8 cellular contexts compared by ENCODE assay signal in genomic region chr17:60598001-60598736, GRCh38. TPM values are rescaled to one million over a fixed set of nuclear protein-coding genes. Genes with fewer than 3 reads are reported as not detected.
DNase-seq lines count a peak whose midpoint lies in the region; TF ChIP-seq lines count a peak whose summit lies in the region.

No MANE protein-coding gene starts in this region.

- POLR2A ChIA-PET in PC-9 (lab: Charles Lee; ENCODE audit: unreplicated experiment), result interaction anchor here (0.6 to 0.7 kb wide), 2 partner anchors 8 to 72 kb away, joined by 3 to 6 read pairs; partner anchors contain the start of gene APPBP2

- CTCF ChIA-PET in activated naive CD4-positive, alpha-beta T cell treated with anti-CD3 and anti-CD28 coated beads, Interleukin-2, amount 10 ng/mL, durations not matched to agents 7 days and 5 days (lab: Charles Lee), result interaction anchor here (2.0 kb wide), 1 partner anchor 21 kb away, joined by 6 read pairs; no protein-coding TSS in a partner anchor
- CTCF ChIA-PET in PC-9 (lab: Charles Lee), result interaction anchor here (0.5 kb wide), 1 partner anchor 19 kb away, joined by 5 read pairs; no protein-coding TSS in a partner anchor

- H3K27me3 Mint-ChIP-seq in activated naive CD4-positive, alpha-beta T cell treated with anti-CD3 and anti-CD28 coated beads, Interleukin-2, amount 10 ng/mL, durations not matched to agents 7 days and 5 days, result peaks cover 4% of the 10 kb centered on the region
- H3K27me3 Mint-ChIP-seq in glutamatergic neuron (ENCODE audit: unreplicated experiment), result peaks cover 9% of the 10 kb centered on the region
- no peaks in the 10 kb centered on the region for H3K27me3 Mint-ChIP-seq in type B pancreatic cell

- peak overlapping the region; percentile 6 for H3K4me3 Mint-ChIP-seq in activated naive CD4-positive, alpha-beta T cell treated with anti-CD3 and anti-CD28 coated beads, Interleukin-2, amount 10 ng/mL, durations not matched to agents 7 days and 5 days
- peak overlapping the region; percentile 64 for H3K4me3 Mint-ChIP-seq in glutamatergic neuron (ENCODE audit: unreplicated experiment)
- peak overlapping the region; percentile 68 for H3K4me3 Mint-ChIP-seq in type B pancreatic cell

- H3K27ac ChIP-seq in PC-9, result no peak overlapping the region

- H3K9me3 Mint-ChIP-seq in activated naive CD4-positive, alpha-beta T cell treated with anti-CD3 and anti-CD28 coated beads, Interleukin-2, amount 10 ng/mL, durations not matched to agents 7 days and 5 days, result no peaks in the 10 kb centered on the region
- H3K9me3 Mint-ChIP-seq in glutamatergic neuron (ENCODE audit: unreplicated experiment) (peaks cover 6% of the 10 kb centered on the region), type B pancreatic cell (no peaks in the 10 kb centered on the region)

- H3K36me3 Mint-ChIP-seq in activated naive CD4-positive, alpha-beta T cell treated with anti-CD3 and anti-CD28 coated beads, Interleukin-2, amount 10 ng/mL, durations not matched to agents 7 days and 5 days, result peaks cover 6% of the 10 kb centered on the region
- H3K36me3 Mint-ChIP-seq in glutamatergic neuron (ENCODE audit: unreplicated experiment), result no peaks in the 10 kb centered on the region
- no peaks in the 10 kb centered on the region for H3K36me3 Mint-ChIP-seq in type B pancreatic cell

- DNase-seq in activated naive CD4-positive, alpha-beta T cell treated with anti-CD3 and anti-CD28 coated beads, Interleukin-2, amount 10 ng/mL, durations not matched to agents 7 days and 5 days, result no peak
- DNase-seq in activated naive CD4-positive, alpha-beta T cell treated with anti-CD3 and anti-CD28 coated beads, Interleukin-2, amount 50 U/mL, for 16 hours, result no peak
- DNase-seq in PC-9 (no peak), glutamatergic neuron (no peak), type B pancreatic cell (ENCODE audit: extremely low spot score, unreplicated experiment) (no peak), NCI-H1930 (lab: John Stamatoyannopoulos, UW) (no peak), NCI-H2029 (lab: John Stamatoyannopoulos, UW) (no peak), DMS153 treated with DMSO at 0.1 percent for 48 hours (lab: John Stamatoyannopoulos, UW; ENCODE audit: unreplicated experiment) (no peak)

- no peaks in the 10 kb centered on the region for H3K9me3 ChIP-seq in PC-9 (ENCODE audit: insufficient read depth, low read depth)

- peaks cover 17% of the 10 kb centered on the region for H3K4me1 ChIP-seq in PC-9 (replicated peaks; ENCODE audit: insufficient read depth)

- peak overlapping the region; percentile 50 for H3K27ac Mint-ChIP-seq in activated naive CD4-positive, alpha-beta T cell treated with anti-CD3 and anti-CD28 coated beads, Interleukin-2, amount 10 ng/mL, durations not matched to agents 7 days and 5 days
- H3K27ac Mint-ChIP-seq in glutamatergic neuron (ENCODE audit: unreplicated experiment) (peak overlapping the region; percentile 7), type B pancreatic cell (peak overlapping the region; percentile 58)

- TF ChIP-seq CTCF in PC-9 (conservative IDR thresholded peaks at IDR 0.05) (no peak), glutamatergic neuron (IDR thresholded peaks at IDR 0.05; ENCODE audit: partially characterized antibody, unreplicated experiment) (no peak), type B pancreatic cell (conservative IDR thresholded peaks at IDR 0.05) (no peak)

- no peaks in the 10 kb centered on the region for H3K36me3 ChIP-seq in PC-9 (ENCODE audit: low read depth)

- H3K4me3 ChIP-seq in PC-9, result no peak overlapping the region

- H3K4me2 ChIP-seq in PC-9, result peak overlapping the region; percentile 74

- H2AFZ ChIP-seq in PC-9, result 0 out of 2 replicates have a peak overlapping the region, but pooled peaks have one; percentile 55

- H3K27me3 ChIP-seq in PC-9 (ENCODE audit: insufficient read depth, low read depth), result no peaks in the 10 kb centered on the region

- peaks cover 29% of the 10 kb centered on the region for H3K79me2 ChIP-seq in PC-9 (ENCODE audit: low read depth)

- no peaks in the 10 kb centered on the region for H3K9me2 ChIP-seq in PC-9 (ENCODE audit: insufficient read depth)

- BruUV-seq in PC-9 (replicated peaks; lab: Mats Ljungman, UMichigan), result no TSS peak

- peaks cover 30% of the 10 kb centered on the region for H3K4me1 Mint-ChIP-seq in activated naive CD4-positive, alpha-beta T cell treated with anti-CD3 and anti-CD28 coated beads, Interleukin-2, amount 10 ng/mL, durations not matched to agents 7 days and 5 days
- peaks cover 20% of the 10 kb centered on the region for H3K4me1 Mint-ChIP-seq in glutamatergic neuron (ENCODE audit: low read depth, unreplicated experiment)
- peaks cover 29% of the 10 kb centered on the region for H3K4me1 Mint-ChIP-seq in type B pancreatic cell (ENCODE audit: unreplicated experiment)

- 0 out of 2 replicates have a peak, but pooled peaks cover 5% of the 10 kb centered on the region for H4K20me1 ChIP-seq in PC-9 (ENCODE audit: insufficient read depth)

- intact Hi-C loops in PC-9 (cut with micrococcal nuclease; ENCODE audit: unreplicated experiment), result no loop called here

- peaks cover 17% of the 10 kb centered on the region for H3F3A ChIP-seq in PC-9 (ENCODE audit: insufficient read depth, low read depth)

RNA-seq across cellular contexts. Expression of gene PPM1D, which starts 1.8 kb away (rescaled TPM):
- total RNA-seq in PC-9 (2021) (10.4 and 12.1 TPM in 2 replicates), glutamatergic neuron (ENCODE audit: unreplicated experiment) (19.3 TPM), type B pancreatic cell (ENCODE audit: low replicate concordance) (24.1 and 25.4 TPM in 2 replicates)

Comparison
In these comparisons a context has a peak if more than half of its experiments do, and no peak if none do; other contexts are left out.
1. H3K27ac Mint-ChIP-seq: peak in every context shown above with its lines; median percentile 58 in type B pancreatic cell; 50 in activated naive CD4-positive, alpha-beta T cell treated with anti-CD3 and anti-CD28 coated beads, Interleukin-2, amount 10 ng/mL, durations not matched to agents 7 days and 5 days; 7 in glutamatergic neuron.
2. H3K4me3 Mint-ChIP-seq: peak in every context shown above with its lines; median percentile 68 in type B pancreatic cell; 64 in glutamatergic neuron; 6 in activated naive CD4-positive, alpha-beta T cell treated with anti-CD3 and anti-CD28 coated beads, Interleukin-2, amount 10 ng/mL, durations not matched to agents 7 days and 5 days.